ENCODE assay signal across 8 cellular contexts in the genomic region with DNA sequence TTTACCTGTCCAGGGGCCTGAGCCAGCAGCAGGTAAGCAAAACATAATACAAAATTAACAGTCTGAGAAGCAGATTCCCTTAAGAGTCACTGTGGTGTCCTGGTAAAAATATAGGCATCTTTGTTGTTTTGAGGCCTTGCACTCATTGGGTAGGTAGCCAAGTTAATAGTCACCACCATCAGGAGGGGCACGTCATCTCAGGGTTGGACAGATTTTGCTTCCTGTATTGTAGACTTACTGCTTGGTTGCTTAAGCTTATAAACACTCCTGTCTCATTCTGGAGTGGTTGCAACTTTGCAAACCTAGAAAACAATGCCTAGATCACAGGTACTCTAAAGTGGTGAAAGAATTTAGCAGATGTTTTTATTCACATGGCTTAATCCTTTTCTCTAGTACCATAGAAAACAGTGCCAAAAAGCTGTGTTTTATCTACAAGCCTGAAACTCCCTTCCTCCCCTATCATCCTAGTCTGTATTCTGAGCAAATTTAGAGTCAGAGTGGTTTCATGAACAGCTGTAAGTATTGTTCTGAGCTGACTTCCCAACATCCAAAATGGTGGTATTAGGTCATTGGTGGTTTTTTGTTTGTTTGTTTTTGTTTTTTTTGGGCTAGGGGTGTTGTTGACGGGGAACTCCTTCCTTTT.
A peak's percentile ranks its signal among the peaks of the same experiment; 100 is the strongest.
DNase-seq lines count a peak whose midpoint lies in the region; ATAC-seq and TF ChIP-seq lines count a peak whose summit lies in the region.

No MANE protein-coding gene starts in this region.

- peaks cover 0 to 7% (median 1%) of the 10 kb centered on the region in 4 donors for H3K36me3 ChIP-seq in right lobe of liver

- DNase-seq in Right ventricle myocardium inferior (ENCODE audit: missing footprints) (no peak), cardiac septum (ENCODE audit: low spot score) (no peak), right lobe of liver (no peak), COR-L47 (lab: John Stamatoyannopoulos, UW) (no peak), NOMO-1 treated with DMSO at 0.1 percent for 48 hours (lab: John Stamatoyannopoulos, UW; ENCODE audit: unreplicated experiment) (no peak)
- no peak for DNase-seq in effector CD8-positive, alpha-beta T cell (lab: John Stamatoyannopoulos, UW)

- peak overlapping the region; percentile 20 to 52 (median 52) for H3K4me3 ChIP-seq in right lobe of liver

- peak; percentile 26 for ATAC-seq in Right ventricle myocardium inferior
- ATAC-seq in HG03442 (IDR thresholded peaks at IDR 0.05; ENCODE audit: unreplicated experiment): peak; percentile 22
- ATAC-seq in right lobe of liver: peak; percentile 0 to 41 (median 8)

- no peak for TF ChIP-seq CTCF in right lobe of liver (IDR thresholded peaks at IDR 0.05)

- peaks cover 0 to 61% (median 9%) of the 10 kb centered on the region in 4 donors for H3K4me1 ChIP-seq in right lobe of liver

- peak; percentile 0 for TF ChIP-seq POLR2A in right lobe of liver (IDR thresholded peaks at IDR 0.05)

- no peaks in the 10 kb centered on the region for H3K27me3 ChIP-seq in right lobe of liver

- H3K27ac ChIP-seq in adipose tissue (ENCODE audit: low read depth, low read length): peak overlapping the region; percentile 85
- peak overlapping the region; percentile 86 to 98 (median 96) for H3K27ac ChIP-seq in right lobe of liver

- no peaks in the 10 kb centered on the region for H3K9me3 ChIP-seq in right lobe of liver

- WGBS in adipose tissue, 3 donors: 29 to 37% (median 30%) methylated on average over 2 of the region's 2 CpGs
- WGBS in right lobe of liver (ENCODE audit: insufficient coverage, low coverage, low lambda C conversion rate, missing lambda C conversion rate): 6% methylated on average over 2 of the region's 2 CpGs

- intact Hi-C loops in Right ventricle myocardium inferior (cut with DNase I) (loop anchor here (2.0 to 5.0 kb wide), 6 partner anchors 35 to 251 kb away; no protein-coding TSS in a partner anchor), cardiac septum (cut with DNase I) (loop anchor here (5.0 kb wide), 3 partner anchors 40 to 250 kb away; no protein-coding TSS in a partner anchor), right lobe of liver (cut with DNase I) (no loop called here)

Comparison
In these comparisons a context has a peak if more than half of its experiments do, and no peak if none do; other contexts are left out.
1. intact Hi-C loops: an anchor here in Right ventricle myocardium inferior (2.0 to 5.0 kb wide) and cardiac septum (5.0 kb wide); none called in right lobe of liver.